Comparison of ENCODE assay signal across 1 cellular context in the genomic region with DNA sequence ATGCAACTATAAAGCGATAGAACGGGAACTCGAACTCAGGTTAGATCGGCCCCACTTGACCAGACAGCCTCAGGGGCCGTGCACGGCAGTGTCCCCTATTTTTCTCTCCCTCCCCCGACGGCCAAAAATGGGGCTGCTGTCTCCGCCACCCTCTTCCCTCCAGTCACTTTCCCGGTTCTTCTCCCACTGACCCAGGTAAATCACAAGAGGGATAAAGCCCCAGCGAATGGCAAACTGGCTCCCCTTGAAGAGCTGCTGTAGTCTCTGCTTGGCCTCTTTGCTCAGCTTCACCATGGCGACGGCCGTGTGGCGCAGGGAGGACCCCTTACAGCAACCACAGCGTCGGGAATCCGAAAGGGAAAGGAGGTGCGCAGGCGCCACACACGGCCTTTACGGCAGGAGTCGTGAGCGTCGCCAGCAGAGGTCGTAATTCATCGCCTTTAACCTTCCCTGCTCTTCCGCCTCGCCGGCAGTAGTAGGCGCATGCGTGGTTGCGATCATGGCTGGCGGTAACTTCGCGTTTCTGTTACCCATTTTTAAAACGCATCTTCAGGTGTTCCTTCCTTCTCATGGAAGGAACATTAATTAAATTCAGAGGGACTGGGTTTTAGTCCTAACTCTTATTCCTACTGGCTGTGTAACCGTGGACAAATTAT.
TF ChIP-seq lines count a peak whose summit lies in the region.

Gene TOMM7 (minus strand): TSS at position 364 of the 656 bp plus-strand sequence. CDS start 70 bp downstream, at position 294.

TF ChIP-seq in HepG2, 621 proteins besides CTCF, POLR2A, EP300 and RAD21 (continued from another document and continues in another):
- TF ChIP-seq, protein P1, sequence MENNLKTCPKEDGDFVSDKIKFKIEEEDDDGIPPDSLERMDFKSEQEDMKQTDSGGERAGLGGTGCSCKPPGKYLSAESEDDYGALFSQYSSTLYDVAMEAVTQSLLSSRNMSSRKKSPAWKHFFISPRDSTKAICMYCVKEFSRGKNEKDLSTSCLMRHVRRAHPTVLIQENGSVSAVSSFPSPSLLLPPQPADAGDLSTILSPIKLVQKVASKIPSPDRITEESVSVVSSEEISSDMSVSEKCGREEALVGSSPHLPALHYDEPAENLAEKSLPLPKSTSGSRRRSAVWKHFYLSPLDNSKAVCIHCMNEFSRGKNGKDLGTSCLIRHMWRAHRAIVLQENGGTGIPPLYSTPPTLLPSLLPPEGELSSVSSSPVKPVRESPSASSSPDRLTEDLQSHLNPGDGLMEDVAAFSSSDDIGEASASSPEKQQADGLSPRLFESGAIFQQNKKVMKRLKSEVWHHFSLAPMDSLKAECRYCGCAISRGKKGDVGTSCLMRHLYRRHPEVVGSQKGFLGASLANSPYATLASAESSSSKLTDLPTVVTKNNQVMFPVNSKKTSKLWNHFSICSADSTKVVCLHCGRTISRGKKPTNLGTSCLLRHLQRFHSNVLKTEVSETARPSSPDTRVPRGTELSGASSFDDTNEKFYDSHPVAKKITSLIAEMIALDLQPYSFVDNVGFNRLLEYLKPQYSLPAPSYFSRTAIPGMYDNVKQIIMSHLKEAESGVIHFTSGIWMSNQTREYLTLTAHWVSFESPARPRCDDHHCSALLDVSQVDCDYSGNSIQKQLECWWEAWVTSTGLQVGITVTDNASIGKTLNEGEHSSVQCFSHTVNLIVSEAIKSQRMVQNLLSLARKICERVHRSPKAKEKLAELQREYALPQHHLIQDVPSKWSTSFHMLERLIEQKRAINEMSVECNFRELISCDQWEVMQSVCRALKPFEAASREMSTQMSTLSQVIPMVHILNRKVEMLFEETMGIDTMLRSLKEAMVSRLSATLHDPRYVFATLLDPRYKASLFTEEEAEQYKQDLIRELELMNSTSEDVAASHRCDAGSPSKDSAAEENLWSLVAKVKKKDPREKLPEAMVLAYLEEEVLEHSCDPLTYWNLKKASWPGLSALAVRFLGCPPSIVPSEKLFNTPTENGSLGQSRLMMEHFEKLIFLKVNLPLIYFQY (CRISPR knock-in tag; IDR thresholded peaks at IDR 0.05; ENCODE audit: borderline replicate concordance) = no peak
- TF ChIP-seq HMGA1 (CRISPR knock-in tag; conservative IDR thresholded peaks at IDR 0.05) = no peak
- no peak for TF ChIP-seq PRDM10 (CRISPR knock-in tag; IDR thresholded peaks at IDR 0.05; ENCODE audit: low read depth)
- TF ChIP-seq HCFC1 (IDR thresholded peaks at IDR 0.05; ENCODE audit: low read depth, low read length) = peak; percentile 41; the same call in 1 of the 2 replicates
- TF ChIP-seq ELF4 (CRISPR knock-in tag; IDR thresholded peaks at IDR 0.05; ENCODE audit: borderline replicate concordance) = no peak
- TF ChIP-seq PTBP1 (IDR thresholded peaks at IDR 0.05; ENCODE audit: low read depth, low read length, poor library complexity, severe bottlenecking) = no peak
- TF ChIP-seq CBX5 (CRISPR knock-in tag; IDR thresholded peaks at IDR 0.05; ENCODE audit: borderline replicate concordance) = peak; percentile 48; the same call in 1 of the 2 replicates
- TF ChIP-seq ZNF549 (CRISPR knock-in tag; IDR thresholded peaks at IDR 0.05) = no peak
- no peak for TF ChIP-seq SMARCE1 (IDR thresholded peaks at IDR 0.05; ENCODE audit: borderline replicate concordance)
- no peak for TF ChIP-seq ZNF891 (CRISPR knock-in tag; IDR thresholded peaks at IDR 0.05)
- TF ChIP-seq ZNF720 (CRISPR knock-in tag; IDR thresholded peaks at IDR 0.05) = no peak
- TF ChIP-seq MYNN (CRISPR knock-in tag; IDR thresholded peaks at IDR 0.05; ENCODE audit: low read depth) = no peak
- no peak for TF ChIP-seq ZNF282 (IDR thresholded peaks at IDR 0.05; ENCODE audit: partially characterized antibody)
- TF ChIP-seq KLF13 (CRISPR knock-in tag; IDR thresholded peaks at IDR 0.05) = no peak
- 0 out of 2 replicates have a peak, but pooled peaks have one; percentile 35 for TF ChIP-seq KDM3A (CRISPR knock-in tag; IDR thresholded peaks at IDR 0.05; ENCODE audit: low read depth)
- TF ChIP-seq MTF1 (CRISPR knock-in tag; IDR thresholded peaks at IDR 0.05) = no peak
- TF ChIP-seq ZKSCAN8 (CRISPR knock-in tag; IDR thresholded peaks at IDR 0.05; ENCODE audit: borderline replicate concordance) = no peak
- TF ChIP-seq SALL2 (CRISPR knock-in tag; IDR thresholded peaks at IDR 0.05) = peak; percentile 82; the same call in 1 of the 2 replicates
- no peak for TF ChIP-seq HDAC6 (IDR thresholded peaks at IDR 0.05; ENCODE audit: low read depth, low read length)
- no peak for TF ChIP-seq ZNF709 (CRISPR knock-in tag; IDR thresholded peaks at IDR 0.05)
- TF ChIP-seq, protein P2, sequence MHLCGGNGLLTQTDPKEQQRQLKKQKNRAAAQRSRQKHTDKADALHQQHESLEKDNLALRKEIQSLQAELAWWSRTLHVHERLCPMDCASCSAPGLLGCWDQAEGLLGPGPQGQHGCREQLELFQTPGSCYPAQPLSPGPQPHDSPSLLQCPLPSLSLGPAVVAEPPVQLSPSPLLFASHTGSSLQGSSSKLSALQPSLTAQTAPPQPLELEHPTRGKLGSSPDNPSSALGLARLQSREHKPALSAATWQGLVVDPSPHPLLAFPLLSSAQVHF (CRISPR knock-in tag; IDR thresholded peaks at IDR 0.05) = no peak
- peak; percentile 83; the same call in 1 of the 2 replicates for TF ChIP-seq KDM2A (CRISPR knock-in tag; IDR thresholded peaks at IDR 0.05; ENCODE audit: borderline replicate concordance, low read depth)
- no peak for TF ChIP-seq ZNF3 (CRISPR knock-in tag; IDR thresholded peaks at IDR 0.05)
- TF ChIP-seq ZNF354B (CRISPR knock-in tag; IDR thresholded peaks at IDR 0.05) = no peak
- peak; percentile 73 for TF ChIP-seq TEAD3 (CRISPR knock-in tag; optimal IDR thresholded peaks at IDR 0.05; ENCODE audit: borderline replicate concordance)
- TF ChIP-seq KLF12 (CRISPR knock-in tag; IDR thresholded peaks at IDR 0.05; ENCODE audit: borderline replicate concordance) = no peak
- no peak; the same call in 1 of the 2 replicates for TF ChIP-seq ZNF12 (CRISPR knock-in tag; IDR thresholded peaks at IDR 0.05)
- TF ChIP-seq ZNF142 (CRISPR knock-in tag; IDR thresholded peaks at IDR 0.05) = no peak
- peak; percentile 89 for TF ChIP-seq DMAP1 (CRISPR knock-in tag; IDR thresholded peaks at IDR 0.05)
- TF ChIP-seq KLF6 (CRISPR knock-in tag; IDR thresholded peaks at IDR 0.05) = peak; percentile 88
- TF ChIP-seq HOXD1 (CRISPR knock-in tag; IDR thresholded peaks at IDR 0.05) = no peak
- TF ChIP-seq JUNB (CRISPR knock-in tag; IDR thresholded peaks at IDR 0.05; ENCODE audit: borderline replicate concordance) = no peak
- TF ChIP-seq ONECUT2 (CRISPR knock-in tag; IDR thresholded peaks at IDR 0.05) = no peak
- TF ChIP-seq ATF5 (CRISPR knock-in tag; IDR thresholded peaks at IDR 0.05; ENCODE audit: low read depth) = no peak; the same call in 1 of the 2 replicates
- TF ChIP-seq RCOR2 (CRISPR knock-in tag; IDR thresholded peaks at IDR 0.05) = no peak
- TF ChIP-seq ZNF251 (CRISPR knock-in tag; IDR thresholded peaks at IDR 0.05) = no peak
- TF ChIP-seq ZBTB49 (CRISPR knock-in tag; IDR thresholded peaks at IDR 0.05; ENCODE audit: borderline replicate concordance) = no peak
- no peak for TF ChIP-seq ZNF672 (CRISPR knock-in tag; IDR thresholded peaks at IDR 0.05)
- TF ChIP-seq DPF2 (CRISPR knock-in tag; IDR thresholded peaks at IDR 0.05; ENCODE audit: borderline replicate concordance, low read depth) = no peak
- TF ChIP-seq, protein P3, sequence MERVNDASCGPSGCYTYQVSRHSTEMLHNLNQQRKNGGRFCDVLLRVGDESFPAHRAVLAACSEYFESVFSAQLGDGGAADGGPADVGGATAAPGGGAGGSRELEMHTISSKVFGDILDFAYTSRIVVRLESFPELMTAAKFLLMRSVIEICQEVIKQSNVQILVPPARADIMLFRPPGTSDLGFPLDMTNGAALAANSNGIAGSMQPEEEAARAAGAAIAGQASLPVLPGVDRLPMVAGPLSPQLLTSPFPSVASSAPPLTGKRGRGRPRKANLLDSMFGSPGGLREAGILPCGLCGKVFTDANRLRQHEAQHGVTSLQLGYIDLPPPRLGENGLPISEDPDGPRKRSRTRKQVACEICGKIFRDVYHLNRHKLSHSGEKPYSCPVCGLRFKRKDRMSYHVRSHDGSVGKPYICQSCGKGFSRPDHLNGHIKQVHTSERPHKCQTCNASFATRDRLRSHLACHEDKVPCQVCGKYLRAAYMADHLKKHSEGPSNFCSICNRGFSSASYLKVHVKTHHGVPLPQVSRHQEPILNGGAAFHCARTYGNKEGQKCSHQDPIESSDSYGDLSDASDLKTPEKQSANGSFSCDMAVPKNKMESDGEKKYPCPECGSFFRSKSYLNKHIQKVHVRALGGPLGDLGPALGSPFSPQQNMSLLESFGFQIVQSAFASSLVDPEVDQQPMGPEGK (CRISPR knock-in tag; IDR thresholded peaks at IDR 0.05) = 0 out of 2 replicates have a peak, but pooled peaks have one; percentile 25
- TF ChIP-seq SCMH1 (CRISPR knock-in tag; IDR thresholded peaks at IDR 0.05; ENCODE audit: borderline replicate concordance) = no peak
- peak; percentile 97 for TF ChIP-seq ELF1 (CRISPR knock-in tag; IDR thresholded peaks at IDR 0.05)
